ENCODE assay signal across 9 cellular contexts in the genomic region with DNA sequence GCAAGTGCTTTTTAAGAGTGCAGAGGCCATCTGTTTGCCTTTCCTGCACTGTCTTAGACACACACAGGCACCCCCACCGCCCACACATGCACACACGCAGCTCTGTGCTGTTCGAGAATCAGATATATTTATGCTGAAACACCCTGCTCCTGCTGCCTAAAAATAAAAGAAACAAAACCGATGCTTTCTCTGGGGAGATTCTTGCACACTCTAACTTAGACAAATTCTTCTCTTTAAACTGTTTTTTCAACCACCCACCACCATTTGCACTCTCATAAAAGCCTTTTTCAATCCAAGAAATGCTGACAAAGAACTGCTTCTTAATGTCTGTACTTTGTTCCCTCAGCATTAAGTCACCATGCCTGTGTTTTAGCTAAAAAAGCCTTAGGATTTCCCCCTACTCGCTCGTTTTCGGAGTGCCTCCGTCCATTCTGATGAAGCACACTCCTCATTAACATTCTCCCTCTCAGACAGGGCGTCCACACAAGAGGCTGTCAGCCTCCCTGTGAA. TPM values are rescaled to one million over a fixed set of nuclear protein-coding genes. Genes with fewer than 3 reads are reported as not detected.
DNase-seq lines count a peak whose midpoint lies in the region; ATAC-seq and TF ChIP-seq lines count a peak whose summit lies in the region.
"Had no signal": no experiment of that assay in that cellular context is flagged by ENCODE, and none has a peak within 500 bp of the region (broad histone marks: within the 10 kb centered on the region; RNA-seq: fewer than 3 reads in every experiment).

No MANE protein-coding gene starts in this region.

- H3K27ac ChIP-seq in dorsolateral prefrontal cortex: peak overlapping the region in 49 of 59 donors; percentile 13 to 82 (median 55)

- intact Hi-C loops in dorsolateral prefrontal cortex (cut with DNase I): no loop called here

- DNase-seq in activated T-cell treated with anti-CD3 and anti-CD28 coated beads for 4 hours (peak; percentile 12), dorsolateral prefrontal cortex (peak in 8 of 10 donors; percentile 14 to 85 (median 74)), COLO668 (lab: John Stamatoyannopoulos, UW; ENCODE audit: unreplicated experiment) (no peak), NCI-H345 treated with DMSO at 0.1 percent for 48 hours (lab: John Stamatoyannopoulos, UW; ENCODE audit: unreplicated experiment) (no peak), NCI-H345 (lab: John Stamatoyannopoulos, UW) (no peak)
- no peak for DNase-seq in activated T-cell treated with anti-CD3 and anti-CD28 coated beads, Interleukin-2, amount 50 U/mL, for 1 hour
- DNase-seq in stimulated activated CD4-positive, alpha-beta T cell treated with anti-CD3 and anti-CD28 coated beads, Interleukin-4, amount 100 ng/mL, for 4 hours: peak; percentile 8 to 19
- DNase-seq: activated T-cell treated with anti-CD3 and anti-CD28 coated beads, Interleukin-2, amount 50 U/mL, for 48 hours had no signal

- H3K27me3 ChIP-seq in dorsolateral prefrontal cortex: no peaks in the 10 kb centered on the region

- peak overlapping the region in 2 of 59 donors; percentile 4 to 8 for H3K4me3 ChIP-seq in dorsolateral prefrontal cortex

- peak; percentile 92 for ATAC-seq in HG02885 (IDR thresholded peaks at IDR 0.05; ENCODE audit: poor library complexity, unreplicated experiment)

- no peak for TF ChIP-seq CTCF in dorsolateral prefrontal cortex (IDR thresholded peaks at IDR 0.05 in 54 of 56, conservative IDR thresholded peaks at IDR 0.05 in 2 of 56; ENCODE audit: low read depth in 1 of 56, partially characterized antibody in 56 of 56)

RNA-seq across cellular contexts. Expression of gene SLC12A8, which starts 26.2 kb away (rescaled TPM):
- 10 to 100 TPM in 105 of 120 experiments, 1 to 10 TPM in 15; 6.0 to 32.3 (median 13.4) TPM for total RNA-seq in dorsolateral prefrontal cortex

Comparison
In these comparisons a context has a peak if more than half of its experiments do, and no peak if none do; other contexts are left out.
1. DNase-seq: peak in activated T-cell treated with anti-CD3 and anti-CD28 coated beads for 4 hours (single experiment), dorsolateral prefrontal cortex (8 of 10) and stimulated activated CD4-positive, alpha-beta T cell treated with anti-CD3 and anti-CD28 coated beads, Interleukin-4, amount 100 ng/mL, for 4 hours (2 of 2); none in activated T-cell treated with anti-CD3 and anti-CD28 coated beads, Interleukin-2, amount 50 U/mL, for 1 hour (single experiment), COLO668 (single experiment), NCI-H345 treated with DMSO at 0.1 percent for 48 hours (single experiment) and NCI-H345 (single experiment).